ENCODE assay signal across 8 cellular contexts in the genomic region with DNA sequence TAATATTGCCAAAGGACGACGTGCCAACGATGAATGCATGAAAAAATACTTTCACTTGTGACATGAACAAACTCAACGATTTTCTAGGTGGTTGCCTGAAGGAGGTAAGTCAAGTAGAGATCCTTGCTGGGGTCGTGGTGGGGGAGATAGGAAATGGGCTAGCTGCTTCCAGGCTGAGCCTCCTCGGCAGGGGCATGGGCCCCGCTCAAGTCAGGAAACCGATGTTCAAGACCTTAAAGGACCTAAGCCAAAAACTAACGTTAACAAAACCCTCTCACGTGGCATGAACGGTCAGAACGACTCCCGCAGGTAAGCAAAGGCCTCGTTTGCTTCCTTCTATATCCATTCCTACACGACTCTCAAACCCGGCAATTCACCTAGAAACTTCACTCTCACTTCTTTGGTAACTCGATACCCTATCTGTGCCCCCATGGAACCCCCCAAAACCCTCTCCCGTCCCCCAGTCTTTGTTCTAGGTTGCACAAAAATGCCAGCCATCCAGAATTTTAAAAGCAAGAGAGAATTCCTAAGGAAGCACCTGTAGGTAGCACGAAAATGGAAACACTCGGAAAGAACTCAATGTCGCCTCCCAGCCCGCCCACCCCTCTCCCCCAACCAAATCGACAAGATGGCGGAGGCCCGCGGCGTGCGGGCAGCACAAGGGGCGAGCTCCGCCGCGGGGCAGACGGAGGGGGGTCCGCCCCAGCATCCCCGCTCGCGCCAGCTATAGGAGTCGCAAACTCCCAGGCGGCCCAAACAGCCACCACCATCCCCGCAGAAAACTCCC. TPM values are rescaled to one million over a fixed set of nuclear protein-coding genes. Genes with fewer than 3 reads are reported as not detected.
A peak's percentile ranks its signal among the peaks of the same experiment; 100 is the strongest.
DNase-seq lines count a peak whose midpoint lies in the region; ATAC-seq and TF ChIP-seq lines count a peak whose summit lies in the region.

No MANE protein-coding gene starts in this region.

- H3K36me3 ChIP-seq in Karpas-422 (ENCODE audit: insufficient read depth, low read length): peaks cover 43% of the 10 kb centered on the region

- H2AFZ ChIP-seq in Karpas-422 (ENCODE audit: low read length): no peak overlapping the region

- peak overlapping the region; percentile 99 for H3K27ac Mint-ChIP-seq in activated CD8-positive, alpha-beta memory T cell treated with anti-CD3 and anti-CD28 coated beads, Interleukin-2, amount 10 ng/mL, durations not matched to agents 7 days and 5 days

- H3K27ac ChIP-seq in Karpas-422 (ENCODE audit: low read length): peak overlapping the region; percentile 83

- peaks cover 33% of the 10 kb centered on the region for H3K79me2 ChIP-seq in Karpas-422 (ENCODE audit: low read length)

- H3K9me3 Mint-ChIP-seq in activated CD8-positive, alpha-beta memory T cell treated with anti-CD3 and anti-CD28 coated beads, Interleukin-2, amount 10 ng/mL, durations not matched to agents 7 days and 5 days (ENCODE audit: low read depth): no peaks in the 10 kb centered on the region

- H4K20me1 ChIP-seq in Karpas-422 (ENCODE audit: insufficient read depth, low read depth, low read length): peaks cover 44% of the 10 kb centered on the region

- DNase-seq in NCI-H82 (lab: John Stamatoyannopoulos, UW) (peak; percentile 55), NCI-H82 treated with DMSO at 0.1 percent for 48 hours (lab: John Stamatoyannopoulos, UW; ENCODE audit: unreplicated experiment) (no peak), Karpas-422 (peak; percentile 83), fibroblast of villous mesenchyme (ENCODE audit: low read depth) (peak; percentile 18), pons (ENCODE audit: low spot score) (peak; percentile 10), ureter (ENCODE audit: low spot score) (no peak)
- DNase-seq in activated CD8-positive, alpha-beta memory T cell treated with anti-CD3 and anti-CD28 coated beads, Interleukin-2, amount 10 ng/mL, durations not matched to agents 7 days and 5 days: no peak

- H3K36me3 Mint-ChIP-seq in activated CD8-positive, alpha-beta memory T cell treated with anti-CD3 and anti-CD28 coated beads, Interleukin-2, amount 10 ng/mL, durations not matched to agents 7 days and 5 days: peaks cover 36% of the 10 kb centered on the region

- CTCF ChIA-PET in activated CD8-positive, alpha-beta memory T cell treated with anti-CD3 and anti-CD28 coated beads, Interleukin-2, amount 10 ng/mL, durations not matched to agents 7 days and 5 days (lab: Charles Lee): interaction anchor here (1.5 kb wide), 1 partner anchor 118 kb away, joined by 4 read pairs; no protein-coding TSS in a partner anchor

- H3K9me3 ChIP-seq in Karpas-422 (ENCODE audit: low read length): no peaks in the 10 kb centered on the region

- H3K4me1 Mint-ChIP-seq in activated CD8-positive, alpha-beta memory T cell treated with anti-CD3 and anti-CD28 coated beads, Interleukin-2, amount 10 ng/mL, durations not matched to agents 7 days and 5 days: peaks cover 34% of the 10 kb centered on the region

- no peaks in the 10 kb centered on the region for H3K9me2 ChIP-seq in Karpas-422 (replicated peaks; ENCODE audit: insufficient read depth, low read length)

- H3K4me3 ChIP-seq in Karpas-422 (ENCODE audit: low read length) (peak overlapping the region; percentile 83), fibroblast of villous mesenchyme (ENCODE audit: low read depth, low read length) (peak overlapping the region; percentile 99)

- H3K9ac ChIP-seq in Karpas-422 (ENCODE audit: low read length): peak overlapping the region; percentile 98

- TF ChIP-seq CTCF in fibroblast of villous mesenchyme (IDR thresholded peaks at IDR 0.05; ENCODE audit: insufficient read depth, low read depth, low read length): no peak

- ATAC-seq in activated CD8-positive, alpha-beta memory T cell treated with anti-CD3 and anti-CD28 coated beads, Interleukin-2, amount 10 ng/mL, durations not matched to agents 7 days and 5 days: no peak
- no peak for ATAC-seq in GM18873 (IDR thresholded peaks at IDR 0.05; ENCODE audit: low FRiP score, unreplicated experiment)

- H3K27me3 Mint-ChIP-seq in activated CD8-positive, alpha-beta memory T cell treated with anti-CD3 and anti-CD28 coated beads, Interleukin-2, amount 10 ng/mL, durations not matched to agents 7 days and 5 days: no peaks in the 10 kb centered on the region

- peaks cover 26% of the 10 kb centered on the region for H3K4me1 ChIP-seq in Karpas-422 (ENCODE audit: low read length)

- peak overlapping the region; percentile 95 for H3K4me3 Mint-ChIP-seq in activated CD8-positive, alpha-beta memory T cell treated with anti-CD3 and anti-CD28 coated beads, Interleukin-2, amount 10 ng/mL, durations not matched to agents 7 days and 5 days

- H3K4me2 ChIP-seq in Karpas-422 (ENCODE audit: low read depth, low read length, poor library complexity, severe bottlenecking): peak overlapping the region; percentile 88

- no peaks in the 10 kb centered on the region for H3K27me3 ChIP-seq in Karpas-422 (ENCODE audit: low read length)

RNA-seq across cellular contexts. Expression of a gene that starts 13.6 kb away (rescaled TPM):
- not detected in 2 replicates for total RNA-seq in Karpas-422 (2014; rRNA removed; shearing (Covaris generic); ENCODE audit: low replicate concordance)
- not detected for total RNA-seq in activated CD8-positive, alpha-beta memory T cell treated with anti-CD3 and anti-CD28 coated beads, Interleukin-2, amount 10 ng/mL, durations not matched to agents 7 days and 5 days
- total RNA-seq in fibroblast of villous mesenchyme (not detected in 2 replicates), ureter (not detected)

RNA-seq across cellular contexts. Expression of a gene that starts 19.8 kb away (rescaled TPM):
- not detected in 2 replicates for total RNA-seq in Karpas-422 (2014; rRNA removed; shearing (Covaris generic); ENCODE audit: low replicate concordance)
- 1 to 10 TPM; 3.0 to 3.2 TPM for total RNA-seq in activated CD8-positive, alpha-beta memory T cell treated with anti-CD3 and anti-CD28 coated beads, Interleukin-2, amount 10 ng/mL, durations not matched to agents 7 days and 5 days
- total RNA-seq in fibroblast of villous mesenchyme: not detected in 2 replicates
- total RNA-seq in ureter: 0.60 TPM

RNA-seq across cellular contexts. Expression of a gene that starts 29.5 kb away (rescaled TPM):
- total RNA-seq in Karpas-422 (2014; rRNA removed; shearing (Covaris generic); ENCODE audit: low replicate concordance): not detected in 2 replicates
- total RNA-seq in activated CD8-positive, alpha-beta memory T cell treated with anti-CD3 and anti-CD28 coated beads, Interleukin-2, amount 10 ng/mL, durations not matched to agents 7 days and 5 days: not detected
- total RNA-seq in fibroblast of villous mesenchyme (not detected in 2 replicates), ureter (not detected)

RNA-seq across cellular contexts. Expression of a gene that starts 33.6 kb away (rescaled TPM):
- total RNA-seq in Karpas-422 (2014; rRNA removed; shearing (Covaris generic); ENCODE audit: low replicate concordance): not detected in 2 replicates
- not detected for total RNA-seq in activated CD8-positive, alpha-beta memory T cell treated with anti-CD3 and anti-CD28 coated beads, Interleukin-2, amount 10 ng/mL, durations not matched to agents 7 days and 5 days
- total RNA-seq in fibroblast of villous mesenchyme (not detected in 2 replicates), ureter (not detected)

RNA-seq across cellular contexts. Expression of a gene that starts 50.9 kb away (rescaled TPM):
- total RNA-seq in Karpas-422 (2014; rRNA removed; shearing (Covaris generic); ENCODE audit: low replicate concordance): not detected in 2 replicates
- total RNA-seq in activated CD8-positive, alpha-beta memory T cell treated with anti-CD3 and anti-CD28 coated beads, Interleukin-2, amount 10 ng/mL, durations not matched to agents 7 days and 5 days: not detected
- total RNA-seq in fibroblast of villous mesenchyme (not detected in 2 replicates), ureter (not detected)

Comparison
In these comparisons a context has a peak if more than half of its experiments do, and no peak if none do; other contexts are left out.
1. DNase-seq: peak in NCI-H82 (single experiment), Karpas-422 (single experiment), fibroblast of villous mesenchyme (single experiment) and pons (single experiment); none in NCI-H82 treated with DMSO at 0.1 percent for 48 hours (single experiment), activated CD8-positive, alpha-beta memory T cell treated with anti-CD3 and anti-CD28 coated beads, Interleukin-2, amount 10 ng/mL, durations not matched to agents 7 days and 5 days (single experiment) and ureter (single experiment).